ENCODE assay signal across 8 cellular contexts in genomic region chr12:8078400-8078799, GRCh38. TPM values are rescaled to one million over a fixed set of nuclear protein-coding genes. Genes with fewer than 3 reads are reported as not detected.
DNase-seq lines count a peak whose midpoint lies in the region; ATAC-seq and TF ChIP-seq lines count a peak whose summit lies in the region.

No MANE protein-coding gene starts in this region.

- DNase-seq in A172 (ENCODE audit: low spot score), result peak; percentile 16
- DNase-seq in NOMO-1 treated with DMSO at 0.1 percent for 48 hours (lab: John Stamatoyannopoulos, UW; ENCODE audit: unreplicated experiment), result peak; percentile 36
- peak; percentile 24 to 35 for DNase-seq in activated T-helper 1 cell treated with anti-CD3 and anti-CD28 coated beads, Interleukin-2, amount 50 U/mL, for 16 hours (ENCODE audit: low read depth in 1 of 2, low spot score in 1 of 2)
- DNase-seq in germinal center (ENCODE audit: low spot score), result peak; percentile 27
- DNase-seq in stimulated activated CD4-positive, alpha-beta T cell treated with anti-CD3 and anti-CD28 coated beads, Interleukin-4, amount 100 ng/mL, for 24 hours, result peak; percentile 70
- no peak for DNase-seq in 8988T

- ATAC-seq in HG03175 (IDR thresholded peaks at IDR 0.05; ENCODE audit: unreplicated experiment), result no peak

- TF ChIP-seq CTCF in GM12872 (IDR thresholded peaks at IDR 0.05; ENCODE audit: insufficient read depth, low read depth, low read length), result peak; percentile 52

RNA-seq across cellular contexts. Expression of gene NECAP1, which starts 3.7 kb away (rescaled TPM):
- 18.0 and 20.1 TPM in 2 replicates for total RNA-seq in A172 (2014; rRNA removed; shearing (Covaris generic))

RNA-seq across cellular contexts. Expression of gene C3AR1, which starts 12.2 kb away (rescaled TPM):
- 0.10 and 0.12 TPM in 2 replicates for total RNA-seq in A172 (2014; rRNA removed; shearing (Covaris generic))

RNA-seq across cellular contexts. Expression of gene CLEC4A, which starts 45.0 kb away (rescaled TPM):
- 6.4 TPM in 1 of 2 replicates, not detected in the other for total RNA-seq in A172 (2014; rRNA removed; shearing (Covaris generic))

RNA-seq across cellular contexts. Expression of gene FOXJ2, which starts 45.9 kb away (rescaled TPM):
- total RNA-seq in A172 (2014; rRNA removed; shearing (Covaris generic)), result 3.9 and 4.5 TPM in 2 replicates
